20 cellular contexts compared by ENCODE assay signal in genomic region chr16:9723136-9723535, GRCh38.
DNase-seq lines count a peak whose midpoint lies in the region; ATAC-seq, FAIRE-seq and TF ChIP-seq lines count a peak whose summit lies in the region.
"Had no signal": no experiment of that assay in that cellular context is flagged by ENCODE, and none has a peak within 500 bp of the region (broad histone marks: within the 10 kb centered on the region; RNA-seq: fewer than 3 reads in every experiment).

No MANE protein-coding gene starts in this region.

- POLR2A ChIA-PET in HepG2 (lab: Yijun Ruan, JAX): no interaction called here

- no peak for FAIRE-seq in HepG2 (lab: Jason Lieb, UNC)
- FAIRE-seq: A549, D721Med, G401.6, GM12891 had no signal

- H3K4me3 Mint-ChIP-seq in activated naive CD4-positive, alpha-beta T cell treated with anti-CD3 and anti-CD28 coated beads for 36 hours: no peak overlapping the region
- H3K4me3 Mint-ChIP-seq: B cell; CD4-positive, alpha-beta T cell; CD8-positive, alpha-beta T cell had no signal

- no peak for TF ChIP-seq RAD21 in HepG2 (CRISPR knock-in tag; IDR thresholded peaks at IDR 0.05)

- H4K20me1 ChIP-seq in HepG2 (ENCODE audit: insufficient read depth, low read length) (no peaks in the 10 kb centered on the region), Karpas-422 (ENCODE audit: insufficient read depth, low read depth, low read length) (no peaks in the 10 kb centered on the region)
- H4K20me1 ChIP-seq: BLaER1 treated with 17β-estradiol and CSF1 and Interleukin-3, amounts not matched to agents 10 nM and 100 nM had no signal

- H3K4me1 Mint-ChIP-seq in activated naive CD4-positive, alpha-beta T cell treated with anti-CD3 and anti-CD28 coated beads for 36 hours (ENCODE audit: low read depth): no peaks in the 10 kb centered on the region
- H3K4me1 Mint-ChIP-seq: B cell had no signal

- H3K27ac ChIP-seq in HepG2 (ENCODE audit: extremely low read length, insufficient read depth, low read length) (no peak overlapping the region), right lobe of liver (no peak overlapping the region), Karpas-422 (ENCODE audit: low read length) (no peak overlapping the region)
- H3K27ac ChIP-seq: 22Rv1; A549; BLaER1 treated with 17β-estradiol and CSF1 and Interleukin-3, amounts not matched to agents 10 nM and 100 nM; C4-2B had no signal

- H3K27ac Mint-ChIP-seq in activated naive CD4-positive, alpha-beta T cell treated with anti-CD3 and anti-CD28 coated beads for 36 hours: no peak overlapping the region
- H3K27ac Mint-ChIP-seq: B cell; CD4-positive, alpha-beta T cell; CD8-positive, alpha-beta T cell had no signal

- H2AFZ ChIP-seq in HepG2 (ENCODE audit: low read length): no peak overlapping the region
- no peak overlapping the region for H2AFZ ChIP-seq in Karpas-422 (ENCODE audit: low read length)

- H3K27me3 Mint-ChIP-seq in activated naive CD4-positive, alpha-beta T cell treated with anti-CD3 and anti-CD28 coated beads for 36 hours (ENCODE audit: low read depth): no peaks in the 10 kb centered on the region
- H3K27me3 Mint-ChIP-seq: B cell; CD4-positive, alpha-beta T cell had no signal

- CTCF ChIA-PET in HepG2 (lab: Yijun Ruan, JAX; ENCODE audit: low intra/inter-chr PET ratio, low total read pairs): no interaction called here
- CTCF ChIA-PET in activated naive CD4-positive, alpha-beta T cell treated with anti-CD3 and anti-CD28 coated beads for 36 hours (lab: Charles Lee): no interaction called here

- H3K79me2 ChIP-seq in HepG2 (ENCODE audit: insufficient read depth, low read length) (no peaks in the 10 kb centered on the region), Karpas-422 (ENCODE audit: low read length) (no peaks in the 10 kb centered on the region)

- TF ChIP-seq EP300 in HepG2 (IDR thresholded peaks at IDR 0.05; ENCODE audit: low read depth in 2 of 2, low read length in 2 of 2): no peak
- TF ChIP-seq EP300 in HepG2 (CRISPR knock-in tag; IDR thresholded peaks at IDR 0.05; ENCODE audit: borderline replicate concordance): no peak

- H3K9me2 ChIP-seq in Karpas-422 (replicated peaks; ENCODE audit: insufficient read depth, low read length): no peaks in the 10 kb centered on the region; the same call in 1 of the 2 replicates

- H3K4me1 ChIP-seq in HepG2 (ENCODE audit: insufficient read depth, low read length) (no peaks in the 10 kb centered on the region), right lobe of liver (no peaks in the 10 kb centered on the region), Karpas-422 (ENCODE audit: low read length) (no peaks in the 10 kb centered on the region)
- H3K4me1 ChIP-seq: A549; BLaER1 treated with 17β-estradiol and CSF1 and Interleukin-3, amounts not matched to agents 10 nM and 100 nM; Caco-2 had no signal

- in situ Hi-C loops in HepG2 (cut with HindIII; ENCODE audit: extremely low pct_ligation_motif_present, low pct_unique_long_range_greater_than_20kb): no loop called here

- H3K9ac ChIP-seq in HepG2 (ENCODE audit: insufficient read depth, low read depth, low read length): no peak overlapping the region
- no peak overlapping the region for H3K9ac ChIP-seq in Karpas-422 (ENCODE audit: low read length)
- H3K9ac ChIP-seq: BLaER1 treated with 17β-estradiol and CSF1 and Interleukin-3, amounts not matched to agents 10 nM and 100 nM had no signal

- H3K4me3 ChIP-seq in HepG2 (replicated peaks in 1 of 3; ENCODE audit: insufficient read depth in 1 of 3, low read depth in 2 of 3, low read length in 3 of 3) (no peak overlapping the region), right lobe of liver (no peak overlapping the region), Karpas-422 (ENCODE audit: low read length) (no peak overlapping the region)
- H3K4me3 ChIP-seq: A549; BLaER1 treated with 17β-estradiol and CSF1 and Interleukin-3, amounts not matched to agents 10 nM and 100 nM had no signal

- intact Hi-C loops in HepG2 (cut with micrococcal nuclease; ENCODE audit: unreplicated experiment) (no loop called here), right lobe of liver (cut with DNase I) (no loop called here)
- intact Hi-C loops in activated naive CD4-positive, alpha-beta T cell treated with anti-CD3 and anti-CD28 coated beads for 36 hours (cut with micrococcal nuclease): no loop called here

- no peak for TF ChIP-seq CTCF in HepG2 (CRISPR knock-in tag; IDR thresholded peaks at IDR 0.05)
- no peak for TF ChIP-seq CTCF in right lobe of liver (IDR thresholded peaks at IDR 0.05)

- H3K36me3 ChIP-seq in HepG2 (replicated peaks in 1 of 2; ENCODE audit: control insufficient read depth in 1 of 2, insufficient read depth in 2 of 2, low read length in 2 of 2) (no peaks in the 10 kb centered on the region), right lobe of liver (no peaks in the 10 kb centered on the region), Karpas-422 (ENCODE audit: insufficient read depth, low read length) (no peaks in the 10 kb centered on the region)
- H3K36me3 ChIP-seq: BLaER1 treated with 17β-estradiol and CSF1 and Interleukin-3, amounts not matched to agents 10 nM and 100 nM had no signal

- H3K36me3 Mint-ChIP-seq in activated naive CD4-positive, alpha-beta T cell treated with anti-CD3 and anti-CD28 coated beads for 36 hours (ENCODE audit: low read depth): no peaks in the 10 kb centered on the region
- H3K36me3 Mint-ChIP-seq: CD8-positive, alpha-beta T cell had no signal

- H3K4me2 ChIP-seq in HepG2 (ENCODE audit: low read depth, low read length) (no peak overlapping the region), Karpas-422 (ENCODE audit: low read depth, low read length, poor library complexity, severe bottlenecking) (no peak overlapping the region)
- H3K4me2 ChIP-seq: A549; BLaER1 treated with 17β-estradiol and CSF1 and Interleukin-3, amounts not matched to agents 10 nM and 100 nM had no signal

- no peaks in the 10 kb centered on the region for H3K9me3 ChIP-seq in HepG2 (ENCODE audit: low read length)
- H3K9me3 ChIP-seq in right lobe of liver: no peaks in the 10 kb centered on the region
- H3K9me3 ChIP-seq in Karpas-422 (ENCODE audit: low read length): no peaks in the 10 kb centered on the region
- H3K9me3 ChIP-seq: A549; BLaER1 treated with 17β-estradiol and CSF1 and Interleukin-3, amounts not matched to agents 10 nM and 100 nM; Caco-2 had no signal

- DNase-seq in HepG2 (ENCODE audit: low spot score): no peak
- DNase-seq in right lobe of liver: no peak
- peak; percentile 33 for DNase-seq in Karpas-422
- no peak for DNase-seq in activated naive CD4-positive, alpha-beta T cell treated with anti-CD3 and anti-CD28 coated beads for 36 hours
- DNase-seq: AML-193; Caco-2; Calu3; CD4-positive, alpha-beta T cell; CD8-positive, alpha-beta T cell; DMS79 treated with DMSO at 0.1 percent for 48 hours; GF-D8 had no signal

- no peaks in the 10 kb centered on the region for H3K9me3 Mint-ChIP-seq in activated naive CD4-positive, alpha-beta T cell treated with anti-CD3 and anti-CD28 coated beads for 36 hours
- H3K9me3 Mint-ChIP-seq: CD8-positive, alpha-beta T cell had no signal

- no TSS peak for BruUV-seq in HepG2 (replicated peaks; lab: Mats Ljungman, UMichigan)

- H3K27me3 ChIP-seq in HepG2 (ENCODE audit: control insufficient read depth in 1 of 2, insufficient read depth in 2 of 2, low read length in 2 of 2) (no peaks in the 10 kb centered on the region), right lobe of liver (no peaks in the 10 kb centered on the region), Karpas-422 (ENCODE audit: low read length) (no peaks in the 10 kb centered on the region)
- H3K27me3 ChIP-seq: BLaER1 treated with 17β-estradiol and CSF1 and Interleukin-3, amounts not matched to agents 10 nM and 100 nM had no signal

- ATAC-seq in HepG2 (no peak), right lobe of liver (no peak), HG02970 (IDR thresholded peaks at IDR 0.05; ENCODE audit: low FRiP score, unreplicated experiment) (no peak)
- ATAC-seq: A549; CD8-positive, alpha-beta T cell had no signal

- no peak for TF ChIP-seq POLR2A in HepG2 (IDR thresholded peaks at IDR 0.05; ENCODE audit: insufficient read depth in 1 of 2, low read depth in 2 of 2, low read length in 2 of 2)
- TF ChIP-seq POLR2A in right lobe of liver (IDR thresholded peaks at IDR 0.05): no peak
